7 cellular contexts compared by ENCODE assay signal in the genomic region with DNA sequence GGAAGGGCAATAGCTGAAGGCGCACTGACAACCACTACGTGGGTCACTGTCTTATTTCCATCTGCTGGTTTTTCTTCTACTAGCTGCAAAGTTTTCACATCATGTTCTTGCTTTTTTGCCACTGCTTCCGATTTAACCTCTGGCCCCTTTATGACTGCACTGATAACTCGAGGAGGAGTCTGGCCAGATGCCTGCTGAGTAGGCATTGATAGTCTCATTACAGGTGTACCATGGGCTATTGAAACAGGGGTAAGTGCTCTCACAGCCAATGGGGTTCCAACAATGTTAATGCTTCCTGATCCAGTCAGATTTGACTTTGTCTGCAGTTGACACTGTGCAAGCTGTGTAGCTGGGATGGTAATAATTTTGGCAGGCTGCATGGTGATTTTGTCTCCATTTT. TPM values are rescaled to one million over a fixed set of nuclear protein-coding genes. Genes with fewer than 3 reads are reported as not detected.
DNase-seq lines count a peak whose midpoint lies in the region; ATAC-seq, FAIRE-seq and TF ChIP-seq lines count a peak whose summit lies in the region.
"Not testable (repeated sequence)": the region's sequence is repeated elsewhere in the genome, so short reads cannot be mapped to it uniquely, and the experiment has no call there.

No MANE protein-coding gene starts in this region.

- H3K36me3 ChIP-seq in bronchial epithelial cell (ENCODE audit: control insufficient read depth, insufficient read depth, low read length): not testable (repeated sequence)
- peaks cover 50% of the 10 kb centered on the region for H3K36me3 ChIP-seq in cardiac muscle cell

- not testable (repeated sequence) for H3K27me3 Mint-ChIP-seq in activated T-cell treated with anti-CD3 and anti-CD28 coated beads, Interleukin-2, amount 50 U/mL, for 24 hours; nephron progenitor cell (ENCODE audit: low read depth, poor library complexity)

- not testable (repeated sequence) for H3K9me3 ChIP-seq in cardiac muscle cell (ENCODE audit: low read depth)

- H3K27ac Mint-ChIP-seq in activated T-cell treated with anti-CD3 and anti-CD28 coated beads, Interleukin-2, amount 50 U/mL, for 24 hours: peak overlapping the region; percentile 70
- peak overlapping the region; percentile 60 for H3K27ac Mint-ChIP-seq in nephron progenitor cell

- peaks cover 34% of the 10 kb centered on the region for H3K4me1 Mint-ChIP-seq in activated T-cell treated with anti-CD3 and anti-CD28 coated beads, Interleukin-2, amount 50 U/mL, for 24 hours (ENCODE audit: low read depth)
- H3K4me1 Mint-ChIP-seq in nephron progenitor cell: peaks cover 12% of the 10 kb centered on the region

- FAIRE-seq in bronchial epithelial cell (lab: Jason Lieb, UNC): peak; percentile 47

- peak; percentile 49 for ATAC-seq in left colon

- DNase-seq in NCI-H1105 treated with DMSO at 0.1 percent for 48 hours (lab: John Stamatoyannopoulos, UW) (peak; percentile 8), NCI-H2196 (lab: John Stamatoyannopoulos, UW; ENCODE audit: unreplicated experiment) (peak; percentile 17)
- not testable (repeated sequence) for DNase-seq in activated T-cell treated with anti-CD3 and anti-CD28 coated beads, Interleukin-2, amount 50 U/mL, for 24 hours; bronchial epithelial cell (ENCODE audit: low read depth); cardiac muscle cell (ENCODE audit: low read depth in 1 of 2, low spot score in 1 of 2); left colon; nephron progenitor cell

- H3K4me1 ChIP-seq in cardiac muscle cell (ENCODE audit: low read depth): peaks cover 23% of the 10 kb centered on the region

- H3K4me3 ChIP-seq in bronchial epithelial cell (ENCODE audit: low read depth, low read length); cardiac muscle cell: not testable (repeated sequence)

- TF ChIP-seq CTCF in bronchial epithelial cell (IDR thresholded peaks at IDR 0.05; ENCODE audit: insufficient read depth, low read length, severe bottlenecking); cardiac muscle cell (IDR thresholded peaks at IDR 0.05; ENCODE audit: low read depth, low read length); nephron progenitor cell (IDR thresholded peaks at IDR 0.05): not testable (repeated sequence)

- H3K27me3 ChIP-seq in bronchial epithelial cell (ENCODE audit: control insufficient read depth, insufficient read depth, low read length); cardiac muscle cell: not testable (repeated sequence)

- peaks cover 90% of the 10 kb centered on the region for H3K36me3 Mint-ChIP-seq in activated T-cell treated with anti-CD3 and anti-CD28 coated beads, Interleukin-2, amount 50 U/mL, for 24 hours (ENCODE audit: low read depth)
- H3K36me3 Mint-ChIP-seq in nephron progenitor cell (ENCODE audit: low read depth): peaks cover 70% of the 10 kb centered on the region

- not testable (repeated sequence) for H3K4me3 Mint-ChIP-seq in activated T-cell treated with anti-CD3 and anti-CD28 coated beads, Interleukin-2, amount 50 U/mL, for 24 hours; nephron progenitor cell

- H3K9me3 Mint-ChIP-seq in activated T-cell treated with anti-CD3 and anti-CD28 coated beads, Interleukin-2, amount 50 U/mL, for 24 hours; nephron progenitor cell: not testable (repeated sequence)

- intact Hi-C loops in left colon (cut with DNase I, micrococcal nuclease): not testable (repeated sequence)

- peak overlapping the region; percentile 41 for H3K27ac ChIP-seq in cardiac muscle cell

RNA-seq across cellular contexts. Expression of a gene that starts 43.4 kb away (rescaled TPM):
- total RNA-seq in bronchial epithelial cell (8.4 and 12.0 TPM in 2 replicates), cardiac muscle cell (11.1 and 12.6 TPM in 2 replicates), left colon (10 to 100 TPM in 1 of 2 donors, 1 to 10 TPM in 1; 9.2 to 15.3 TPM)
- 2.5 and 4.7 TPM in 2 replicates for polyA plus RNA-seq in cardiac muscle cell
